ENCODE assay signal across 14 cellular contexts in genomic region chr21:41868062-41868710, GRCh38. TPM values are rescaled to one million over a fixed set of nuclear protein-coding genes. Genes with fewer than 3 reads are reported as not detected.
DNase-seq lines count a peak whose midpoint lies in the region; ATAC-seq and TF ChIP-seq lines count a peak whose summit lies in the region.
"Had no signal": no experiment of that assay in that cellular context is flagged by ENCODE, and none has a peak within 500 bp of the region (broad histone marks: within the 10 kb centered on the region; RNA-seq: fewer than 3 reads in every experiment).

No MANE protein-coding gene starts in this region.

- DNase-seq in memory B cell (ENCODE audit: low spot score in 2 of 2) (peak in 1 of 2 donors; percentile 32), NCI-H2081 treated with DMSO at 0.1 percent for 48 hours (lab: John Stamatoyannopoulos, UW) (no peak), cerebellar cortex (ENCODE audit: low spot score) (no peak), NCI-H345 treated with DMSO at 0.1 percent for 48 hours (lab: John Stamatoyannopoulos, UW; ENCODE audit: unreplicated experiment) (no peak), hepatocyte (ENCODE audit: low spot score) (no peak)
- DNase-seq: GDM1, KG1, lower lobe of right lung, small intestine, substantia nigra had no signal

- no peaks in the 10 kb centered on the region for H3K9me2 ChIP-seq in hepatocyte (replicated peaks; ENCODE audit: insufficient read depth)

- 82% methylated on average over 10 of the region's 10 CpGs for WGBS in hepatocyte (ENCODE audit: low lambda C conversion rate, missing lambda C conversion rate)

- H3K4me3 ChIP-seq in hepatocyte, result no peak overlapping the region
- H3K4me3 ChIP-seq: lower lobe of right lung, SJSA1 had no signal

- H3K27me3 ChIP-seq in hepatocyte, result no peaks in the 10 kb centered on the region
- H3K27me3 ChIP-seq: SJSA1 had no signal

- H4K20me1 ChIP-seq in hepatocyte (ENCODE audit: insufficient read depth, poor library complexity, severe bottlenecking), result no peaks in the 10 kb centered on the region

- peaks cover 13% of the 10 kb centered on the region for H3K79me2 ChIP-seq in hepatocyte

- no peak for TF ChIP-seq CTCF in hepatocyte (IDR thresholded peaks at IDR 0.05; ENCODE audit: poor library complexity)

- H3K36me3 Mint-ChIP-seq in memory B cell, result no peaks in the 10 kb centered on the region

- peak; percentile 60 for ATAC-seq in GM18517 (IDR thresholded peaks at IDR 0.05; ENCODE audit: unreplicated experiment)
- peak; percentile 50 for ATAC-seq in GM21723 (IDR thresholded peaks at IDR 0.05; ENCODE audit: unreplicated experiment)
- peak; percentile 48 for ATAC-seq in HG03457 (IDR thresholded peaks at IDR 0.05; ENCODE audit: unreplicated experiment)
- peak; percentile 84 for ATAC-seq in memory B cell (ENCODE audit: low read depth)
- ATAC-seq: lower lobe of right lung had no signal

- H3K27ac ChIP-seq in hepatocyte, result no peak overlapping the region
- H3K27ac ChIP-seq: lower lobe of right lung, SJSA1 had no signal

- no peak overlapping the region for H3K4me2 ChIP-seq in hepatocyte

- peaks cover 5% of the 10 kb centered on the region for H3K27me3 Mint-ChIP-seq in memory B cell

- H3K4me1 ChIP-seq in hepatocyte (ENCODE audit: insufficient read depth), result no peaks in the 10 kb centered on the region
- H3K4me1 ChIP-seq: lower lobe of right lung, SJSA1 had no signal

- H3K9me3 Mint-ChIP-seq in memory B cell, result no peaks in the 10 kb centered on the region

- no peaks in the 10 kb centered on the region for H3K9me3 ChIP-seq in hepatocyte (ENCODE audit: low read depth)
- H3K9me3 ChIP-seq: lower lobe of right lung, SJSA1 had no signal

- no peaks in the 10 kb centered on the region for H3K36me3 ChIP-seq in hepatocyte (replicated peaks; ENCODE audit: insufficient read depth, low read depth)
- H3K36me3 ChIP-seq: lower lobe of right lung, SJSA1 had no signal

- H3K4me1 Mint-ChIP-seq in memory B cell, result peaks cover 38% of the 10 kb centered on the region

- H3K27ac Mint-ChIP-seq in memory B cell, result no peak overlapping the region

- H2AFZ ChIP-seq in hepatocyte, result no peak overlapping the region

- H3K4me3 Mint-ChIP-seq in memory B cell, result peak overlapping the region; percentile 55

RNA-seq across cellular contexts. Expression of gene PRDM15, which starts 11.0 kb away (rescaled TPM):
- 3.1 and 4.7 TPM in 2 replicates for total RNA-seq in hepatocyte
- polyA plus RNA-seq in hepatocyte, result 2.5 and 3.0 TPM in 2 replicates
